In genomic region chr1:225883616-225884265, GRCh38 we compare ENCODE assay signal across 10 cellular contexts. TPM values are rescaled to one million over a fixed set of nuclear protein-coding genes. Genes with fewer than 3 reads are reported as not detected.
DNase-seq lines count a peak whose midpoint lies in the region; ATAC-seq and TF ChIP-seq lines count a peak whose summit lies in the region.
"Had no signal": no experiment of that assay in that cellular context is flagged by ENCODE, and none has a peak within 500 bp of the region (broad histone marks: within the 10 kb centered on the region; RNA-seq: fewer than 3 reads in every experiment).

No MANE protein-coding gene starts in this region.

- H3K4me1 ChIP-seq in CD4-positive, alpha-beta memory T cell (ENCODE audit: insufficient read depth, low read length) = peaks cover 31% of the 10 kb centered on the region
- H3K4me1 ChIP-seq in HUES64 (ENCODE audit: insufficient read depth, low read length) = peaks cover 16% of the 10 kb centered on the region
- peaks cover 10% of the 10 kb centered on the region for H3K4me1 ChIP-seq in neural progenitor cell

- H3K36me3 Mint-ChIP-seq in CD4-positive, alpha-beta memory T cell = peaks cover 7 to 24% of the 10 kb centered on the region in 2 donors
- peaks cover 1% of the 10 kb centered on the region for H3K36me3 Mint-ChIP-seq in chondrocyte (ENCODE audit: low read depth)
- no peaks in the 10 kb centered on the region for H3K36me3 Mint-ChIP-seq in neural progenitor cell

- POLR2A ChIA-PET in CD4-positive, alpha-beta memory T cell (lab: Charles Lee; ENCODE audit: partially characterized antibody) = interaction anchor here (0.7 to 17.9 kb wide), 14 partner anchors 12 to 995 kb away, joined by 4 to 730 read pairs (median 30); partner anchors contain the start of genes H3-3A, LBR, PYCR2 and SDE2

- peaks cover 35% of the 10 kb centered on the region for H3F3A ChIP-seq in neural progenitor cell (ENCODE audit: low read depth)

- H3K27me3 Mint-ChIP-seq in CD4-positive, alpha-beta memory T cell = no peaks in the 10 kb centered on the region
- H3K27me3 Mint-ChIP-seq in chondrocyte (ENCODE audit: low read depth) = no peaks in the 10 kb centered on the region
- H3K27me3 Mint-ChIP-seq in neural progenitor cell (ENCODE audit: insufficient read depth, low read depth) = peaks cover 15% of the 10 kb centered on the region

- no peak for TF ChIP-seq CTCF in chondrocyte (IDR thresholded peaks at IDR 0.05)
- no peak for TF ChIP-seq CTCF in neural progenitor cell (IDR thresholded peaks at IDR 0.05)

- CTCF ChIA-PET in CD4-positive, alpha-beta memory T cell (lab: Charles Lee; ENCODE audit: partially characterized antibody) = interaction anchor here (0.7 to 13.2 kb wide), 8 partner anchors 8 to 40 kb away, joined by 3 to 294 read pairs (median 12); no protein-coding TSS in a partner anchor

- DNase-seq in CD4-positive, alpha-beta memory T cell = no peak
- no peak for DNase-seq in chondrocyte (ENCODE audit: low spot score)
- no peak for DNase-seq in neural progenitor cell (ENCODE audit: low spot score)
- DNase-seq in MV-4-11 (lab: John Stamatoyannopoulos, UW) = no peak
- DNase-seq in NCI-H82 (lab: John Stamatoyannopoulos, UW) = no peak
- DNase-seq in stimulated activated CD4-positive, alpha-beta T cell treated with anti-CD3 and anti-CD28 coated beads, Interleukin-12 subunit alpha, Interleukin-12 subunit beta, amount 100 ng/mL, for 4 hours = no peak
- DNase-seq: GDM1, SIG-M5 had no signal

- H4K20me1 ChIP-seq in neural progenitor cell (ENCODE audit: low read depth) = peaks cover 8% of the 10 kb centered on the region

- H3K79me2 ChIP-seq in neural progenitor cell (ENCODE audit: low read depth) = no peaks in the 10 kb centered on the region

- H3K27ac ChIP-seq in CD4-positive, alpha-beta memory T cell (ENCODE audit: low read depth, low read length) = no peak overlapping the region
- H3K27ac ChIP-seq in HUES64 (ENCODE audit: low read depth, low read length) = no peak overlapping the region
- no peak overlapping the region for H3K27ac ChIP-seq in neural progenitor cell

- ATAC-seq in GM18520 (IDR thresholded peaks at IDR 0.05; ENCODE audit: unreplicated experiment) = no peak

- H3K9ac ChIP-seq in HUES64 (ENCODE audit: low read depth, low read length) (no peak overlapping the region), neural progenitor cell (no peak overlapping the region)

- peaks cover 23 to 41% (median 31%) of the 10 kb centered on the region in 4 donors for H3K4me1 Mint-ChIP-seq in CD4-positive, alpha-beta memory T cell
- H3K4me1 Mint-ChIP-seq in chondrocyte (ENCODE audit: low read depth) (peaks cover 37% of the 10 kb centered on the region), neural progenitor cell (peaks cover 17% of the 10 kb centered on the region)

- H3K27me3 ChIP-seq in CD4-positive, alpha-beta memory T cell (ENCODE audit: insufficient read depth, low read length) = no peaks in the 10 kb centered on the region
- H3K27me3 ChIP-seq in HUES64 (ENCODE audit: insufficient read depth, low read length) (peaks cover 53% of the 10 kb centered on the region), neural progenitor cell (peaks cover 83% of the 10 kb centered on the region)

- no peak overlapping the region for H2AFZ ChIP-seq in neural progenitor cell (replicated peaks)

- H3K36me3 ChIP-seq in CD4-positive, alpha-beta memory T cell (ENCODE audit: insufficient read depth, low read length) = peaks cover 10% of the 10 kb centered on the region
- H3K36me3 ChIP-seq in HUES64 (ENCODE audit: insufficient read depth, low read length) = 0 out of 2 replicates have a peak, but pooled peaks cover 5% of the 10 kb centered on the region
- H3K36me3 ChIP-seq in neural progenitor cell = no peaks in the 10 kb centered on the region

- no peaks in the 10 kb centered on the region for H3K9me3 ChIP-seq in CD4-positive, alpha-beta memory T cell (ENCODE audit: control insufficient read depth in 1 of 2, low read length in 2 of 2)
- no peaks in the 10 kb centered on the region for H3K9me3 ChIP-seq in HUES64 (ENCODE audit: insufficient read depth, low read depth, low read length)
- H3K9me3 ChIP-seq in neural progenitor cell (ENCODE audit: low read depth) = no peaks in the 10 kb centered on the region

- no peaks in the 10 kb centered on the region for H3K9me3 Mint-ChIP-seq in CD4-positive, alpha-beta memory T cell
- H3K9me3 Mint-ChIP-seq in chondrocyte (ENCODE audit: low read depth) (no peaks in the 10 kb centered on the region), neural progenitor cell (no peaks in the 10 kb centered on the region)

- 77% methylated on average over 9 of the region's 11 CpGs for WGBS in HUES64

- peak overlapping the region; percentile 48 to 97 (median 80) for H3K27ac Mint-ChIP-seq in CD4-positive, alpha-beta memory T cell
- H3K27ac Mint-ChIP-seq in chondrocyte (ENCODE audit: unreplicated experiment) = no peak overlapping the region
- H3K27ac Mint-ChIP-seq in neural progenitor cell = no peak overlapping the region

- H3K4me3 Mint-ChIP-seq in CD4-positive, alpha-beta memory T cell = peak overlapping the region; percentile 92 to 99 (median 98)
- H3K4me3 Mint-ChIP-seq in chondrocyte (ENCODE audit: unreplicated experiment) = peak overlapping the region; percentile 91
- peak overlapping the region; percentile 84 for H3K4me3 Mint-ChIP-seq in neural progenitor cell

- intact Hi-C loops in CD4-positive, alpha-beta memory T cell (cut with micrococcal nuclease) = loop anchor here (1.0 to 5.0 kb wide), 3 partner anchors 41 to 179 kb away; partner anchors contain the start of genes H3-3A and SRP9

- H3K4me3 ChIP-seq in CD4-positive, alpha-beta memory T cell (ENCODE audit: low read length in 2 of 2) = no peak overlapping the region
- H3K4me3 ChIP-seq in HUES64 (ENCODE audit: low read length) (peak overlapping the region; percentile 90; the same call in 1 of the 2 replicates), neural progenitor cell (no peak overlapping the region)

- no peak overlapping the region for H3K4me2 ChIP-seq in neural progenitor cell

RNA-seq across cellular contexts. Expression of gene TMEM63A, which starts 1.6 kb away (rescaled TPM):
- total RNA-seq in CD4-positive, alpha-beta memory T cell = 100 to 1,000 TPM; 476 to 507 TPM
- polyA plus RNA-seq in CD4-positive, alpha-beta memory T cell = 10 to 100 TPM; 46.2 to 79.5 TPM
- polyA plus RNA-seq in HUES64 (2013, experiment 1 of 2) = 22.8 TPM
- polyA plus RNA-seq in HUES64 (2013, experiment 2 of 2) = 19.8 TPM
- total RNA-seq in chondrocyte (48.4 to 52.5 TPM (median 50.3 TPM) in 3 replicates), neural progenitor cell (ENCODE audit: low replicate concordance) (5.1 and 12.3 TPM in 2 replicates)

RNA-seq across cellular contexts. Expression of gene LEFTY1, which starts 5.2 kb away (rescaled TPM):
- under 1 TPM; 0.55 to 0.75 TPM for total RNA-seq in CD4-positive, alpha-beta memory T cell
- polyA plus RNA-seq in CD4-positive, alpha-beta memory T cell = not detected
- polyA plus RNA-seq in HUES64 (2013, experiment 1 of 2) = 30.4 TPM
- polyA plus RNA-seq in HUES64 (2013, experiment 2 of 2) = 31.3 TPM
- total RNA-seq in chondrocyte (0.56 to 2.2 TPM (median 0.99 TPM) in 3 replicates), neural progenitor cell (ENCODE audit: low replicate concordance) (not detected in 2 replicates)

RNA-seq across cellular contexts. Expression of gene PYCR2, which starts 40.3 kb away (rescaled TPM):
- total RNA-seq in CD4-positive, alpha-beta memory T cell = 100 to 1,000 TPM; 102 to 116 TPM
- 10 to 100 TPM; 73.6 to 86.6 TPM for polyA plus RNA-seq in CD4-positive, alpha-beta memory T cell
- polyA plus RNA-seq in HUES64 (2013, experiment 1 of 2) = 69.9 TPM
- 65.6 TPM for polyA plus RNA-seq in HUES64 (2013, experiment 2 of 2)
- total RNA-seq in chondrocyte (43.4 to 52.4 TPM (median 43.5 TPM) in 3 replicates), neural progenitor cell (ENCODE audit: low replicate concordance) (23.8 and 54.7 TPM in 2 replicates)

RNA-seq across cellular contexts. Expression of gene LEFTY2, which starts 57.3 kb away (rescaled TPM):
- total RNA-seq in CD4-positive, alpha-beta memory T cell = not detected
- not detected for polyA plus RNA-seq in CD4-positive, alpha-beta memory T cell
- 8.1 TPM for polyA plus RNA-seq in HUES64 (2013, experiment 1 of 2)
- polyA plus RNA-seq in HUES64 (2013, experiment 2 of 2) = 7.5 TPM
- total RNA-seq in chondrocyte = 10.2 to 39.6 TPM (median 38.3 TPM) in 3 replicates
- total RNA-seq in neural progenitor cell (ENCODE audit: low replicate concordance) = not detected in 2 replicates

Comparison
In these comparisons a context has a peak if more than half of its experiments do, and no peak if none do; other contexts are left out.
1. H3K27ac Mint-ChIP-seq: peak in CD4-positive, alpha-beta memory T cell (7 of 7); none in chondrocyte (single experiment) and neural progenitor cell (single experiment).
2. Peak in every context shown above with its lines, with median percentiles within 50 percentile points of each other: H3K4me3 Mint-ChIP-seq.